In genomic region chr10:69948261-69948660, GRCh38 we compare ENCODE assay signal across 26 cellular contexts.
DNase-seq lines count a peak whose midpoint lies in the region; TF ChIP-seq lines count a peak whose summit lies in the region.
"Had no signal": no experiment of that assay in that cellular context is flagged by ENCODE, and none has a peak within 500 bp of the region (broad histone marks: within the 10 kb centered on the region; RNA-seq: fewer than 3 reads in every experiment).

No MANE protein-coding gene starts in this region.

- no peak overlapping the region for H3K27ac Mint-ChIP-seq in HFFc6
- H3K27ac Mint-ChIP-seq in activated CD4-positive, alpha-beta memory T cell treated with anti-CD3 and anti-CD28 coated beads, Interleukin-2, amount 10 ng/mL, durations not matched to agents 7 days and 5 days: no peak overlapping the region
- H3K27ac Mint-ChIP-seq: mesothelial cell of epicardium; naive B cell; stimulated activated naive B cell treated with anti-CD40 and anti-IgM and Interleukin-4, amounts not matched to agents 10 μg/mL and 1 μg/mL and 100 μg/mL, for 72 hours had no signal

- no peaks in the 10 kb centered on the region for H3K4me1 Mint-ChIP-seq in HFFc6 (ENCODE audit: low read depth)
- no peaks in the 10 kb centered on the region for H3K4me1 Mint-ChIP-seq in activated CD4-positive, alpha-beta memory T cell treated with anti-CD3 and anti-CD28 coated beads, Interleukin-2, amount 10 ng/mL, durations not matched to agents 7 days and 5 days

- H3K9me3 ChIP-seq in Peyer's patch: no peaks in the 10 kb centered on the region
- H3K9me3 ChIP-seq: psoas muscle had no signal

- H3K27me3 Mint-ChIP-seq in HFFc6 (ENCODE audit: insufficient read depth): no peaks in the 10 kb centered on the region
- H3K27me3 Mint-ChIP-seq in activated CD4-positive, alpha-beta memory T cell treated with anti-CD3 and anti-CD28 coated beads, Interleukin-2, amount 10 ng/mL, durations not matched to agents 7 days and 5 days: peaks cover 4% of the 10 kb centered on the region

- POLR2A ChIA-PET in activated CD4-positive, alpha-beta memory T cell treated with anti-CD3 and anti-CD28 coated beads, Interleukin-2, amount 10 ng/mL, durations not matched to agents 7 days and 5 days (lab: Charles Lee): no interaction called here

- peaks cover 5% of the 10 kb centered on the region; the same call in 1 of the 2 replicates for H3K36me3 Mint-ChIP-seq in HFFc6 (ENCODE audit: low read depth)
- no peaks in the 10 kb centered on the region for H3K36me3 Mint-ChIP-seq in activated CD4-positive, alpha-beta memory T cell treated with anti-CD3 and anti-CD28 coated beads, Interleukin-2, amount 10 ng/mL, durations not matched to agents 7 days and 5 days (ENCODE audit: low read depth)
- H3K36me3 Mint-ChIP-seq: mesothelial cell of epicardium; naive B cell; stimulated activated naive B cell treated with anti-CD40 and anti-IgM and Interleukin-4, amounts not matched to agents 10 μg/mL and 1 μg/mL and 100 μg/mL, for 72 hours had no signal

- H3K4me1 ChIP-seq in Peyer's patch: no peaks in the 10 kb centered on the region
- H3K4me1 ChIP-seq: psoas muscle had no signal

- no peak for TF ChIP-seq POLR2A in Peyer's patch (IDR thresholded peaks at IDR 0.05)

- DNase-seq in DMS53 (lab: John Stamatoyannopoulos, UW) (peak; percentile 90), HFFc6 (no peak), NCI-H510A treated with DMSO at 0.1 percent for 48 hours (lab: John Stamatoyannopoulos, UW) (peak; percentile 90), fibroblast of gingiva (ENCODE audit: low read depth) (peak; percentile 38), NCI-H226 (no peak), HuH-7.5 (ENCODE audit: low spot score) (no peak), Peyer's patch (no peak)
- DNase-seq in activated CD4-positive, alpha-beta memory T cell treated with anti-CD3 and anti-CD28 coated beads, Interleukin-2, amount 10 ng/mL, durations not matched to agents 7 days and 5 days: no peak
- DNase-seq: activated CD4-positive, alpha-beta T cell treated with anti-CD3 and anti-CD28 coated beads for 48 hours; activated T-cell treated with anti-CD3 and anti-CD28 coated beads, Interleukin-2, amount 50 U/mL, for 4 hours; Calu3; cerebellar nuclear complex; dorsolateral prefrontal cortex; hypothalamus; Kasumi-1; naive B cell; NCI-H2081 treated with DMSO at 0.1 percent for 48 hours; NCI-H526 treated with DMSO at 0.1 percent for 48 hours; nucleus accumbens; psoas muscle; stimulated activated CD4-positive, alpha-beta T cell treated with anti-CD3 and anti-CD28 coated beads, Interleukin-15, amount 100 ng/mL, for 24 hours; stimulated activated naive B cell treated with anti-CD40 and anti-IgM and Interleukin-4, amounts not matched to agents 10 μg/mL and 1 μg/mL and 100 μg/mL, for 72 hours; WERI-Rb-1 had no signal

- H3K4me3 Mint-ChIP-seq in HFFc6: no peak overlapping the region
- no peak overlapping the region for H3K4me3 Mint-ChIP-seq in activated CD4-positive, alpha-beta memory T cell treated with anti-CD3 and anti-CD28 coated beads, Interleukin-2, amount 10 ng/mL, durations not matched to agents 7 days and 5 days
- H3K4me3 Mint-ChIP-seq: activated T-cell treated with anti-CD3 and anti-CD28 coated beads, Interleukin-2, amount 50 U/mL, for 4 hours; mesothelial cell of epicardium; naive B cell; stimulated activated naive B cell treated with anti-CD40 and anti-IgM and Interleukin-4, amounts not matched to agents 10 μg/mL and 1 μg/mL and 100 μg/mL, for 72 hours had no signal

- H3K36me3 ChIP-seq in Peyer's patch: no peaks in the 10 kb centered on the region
- H3K36me3 ChIP-seq: WERI-Rb-1 had no signal

- CTCF ChIA-PET in activated CD4-positive, alpha-beta memory T cell treated with anti-CD3 and anti-CD28 coated beads, Interleukin-2, amount 10 ng/mL, durations not matched to agents 7 days and 5 days (lab: Charles Lee): no interaction called here

- TF ChIP-seq CTCF in HFFc6 (IDR thresholded peaks at IDR 0.05) (0 out of 2 replicates have a peak, but pooled peaks have one; percentile 26), Peyer's patch (IDR thresholded peaks at IDR 0.05) (no peak)

- H3K27me3 ChIP-seq in Peyer's patch: no peaks in the 10 kb centered on the region
- H3K27me3 ChIP-seq: dorsolateral prefrontal cortex had no signal

- no peak overlapping the region for H3K27ac ChIP-seq in Peyer's patch
- H3K27ac ChIP-seq: C4-2B, dorsolateral prefrontal cortex, HL-60, psoas muscle, WERI-Rb-1 had no signal

- H3K4me3 ChIP-seq in Peyer's patch: no peak overlapping the region
- H3K4me3 ChIP-seq: dorsolateral prefrontal cortex, psoas muscle had no signal

- no peaks in the 10 kb centered on the region for H3K9me3 Mint-ChIP-seq in HFFc6
- no peaks in the 10 kb centered on the region for H3K9me3 Mint-ChIP-seq in activated CD4-positive, alpha-beta memory T cell treated with anti-CD3 and anti-CD28 coated beads, Interleukin-2, amount 10 ng/mL, durations not matched to agents 7 days and 5 days
- H3K9me3 Mint-ChIP-seq: activated T-cell treated with anti-CD3 and anti-CD28 coated beads, Interleukin-2, amount 50 U/mL, for 4 hours; mesothelial cell of epicardium; naive B cell; stimulated activated naive B cell treated with anti-CD40 and anti-IgM and Interleukin-4, amounts not matched to agents 10 μg/mL and 1 μg/mL and 100 μg/mL, for 72 hours had no signal

Comparison
In these comparisons a context has a peak if more than half of its experiments do, and no peak if none do; other contexts are left out.
1. DNase-seq: peak in DMS53 (single experiment), NCI-H510A treated with DMSO at 0.1 percent for 48 hours (single experiment) and fibroblast of gingiva (single experiment); none in HFFc6 (single experiment), activated CD4-positive, alpha-beta memory T cell treated with anti-CD3 and anti-CD28 coated beads, Interleukin-2, amount 10 ng/mL, durations not matched to agents 7 days and 5 days (single experiment), NCI-H226 (single experiment), HuH-7.5 (single experiment) and Peyer's patch (0 of 3).